ENCODE assay signal across 1 cellular context in the genomic region with DNA sequence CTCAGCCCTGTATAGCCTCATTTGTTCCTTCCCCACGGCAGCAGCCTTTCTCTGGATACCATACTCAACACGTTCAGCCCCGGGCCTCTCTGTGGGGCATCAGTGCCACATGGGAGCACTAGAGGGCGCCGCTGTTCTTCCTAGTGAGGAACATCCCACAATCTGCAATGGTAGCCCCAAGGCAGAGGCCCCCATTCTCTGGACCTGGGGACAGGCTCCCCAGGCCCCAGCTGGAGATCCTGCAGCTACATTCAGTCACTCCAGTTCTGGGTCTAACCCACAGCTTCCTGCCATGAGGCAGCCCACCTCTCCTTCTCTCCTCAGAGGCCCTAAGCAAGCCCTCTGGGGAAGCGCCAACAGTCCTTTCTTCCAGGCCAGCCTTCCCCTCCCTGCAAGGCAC.
TF ChIP-seq lines count a peak whose summit lies in the region.

No MANE protein-coding gene starts in this region.

TF ChIP-seq in HepG2, 621 proteins besides CTCF, POLR2A, EP300 and RAD21 (continued from another document):
- TF ChIP-seq XRCC5 (optimal IDR thresholded peaks at IDR 0.05; ENCODE audit: low read length), result peak; percentile 88
- TF ChIP-seq GPN1 (CRISPR knock-in tag; IDR thresholded peaks at IDR 0.05; ENCODE audit: borderline replicate concordance), result no peak
- TF ChIP-seq AKAP8 (CRISPR knock-in tag; IDR thresholded peaks at IDR 0.05), result no peak
- peak; percentile 50 for TF ChIP-seq YY1 (IDR thresholded peaks at IDR 0.05; ENCODE audit: insufficient read depth, insufficient replicate concordance, low read depth, low read length)
